In genomic region chr1:204314209-204314892, GRCh38 we compare ENCODE assay signal across 1 cellular context.
TF ChIP-seq lines count a peak whose summit lies in the region.

No MANE protein-coding gene starts in this region.

TF ChIP-seq in GM12878, 131 proteins besides CTCF, POLR2A, EP300 and RAD21 (continued from another document):
- TF ChIP-seq BCLAF1 (IDR thresholded peaks at IDR 0.05) (peak; percentile 85), JUNB (IDR thresholded peaks at IDR 0.05) (no peak), GATAD2B (conservative IDR thresholded peaks at IDR 0.05; ENCODE audit: low read depth) (no peak), KLF5 (IDR thresholded peaks at IDR 0.05; ENCODE audit: partially characterized antibody) (peak; percentile 78), YY1 (IDR thresholded peaks at IDR 0.05; ENCODE audit: low read depth, low read length) (no peak), BHLHE40 (IDR thresholded peaks at IDR 0.05; ENCODE audit: borderline replicate concordance in 1 of 2, low read depth in 2 of 2, low read length in 1 of 2) (peak in 1 of 2 experiments; percentile 77; a peak in 2 of 4 replicates), EGR1 (IDR thresholded peaks at IDR 0.05; ENCODE audit: borderline replicate concordance in 1 of 2, low read depth in 2 of 2, low read length in 2 of 2) (no peak), ATF2 (IDR thresholded peaks at IDR 0.05; ENCODE audit: low read length) (no peak), MXI1 (IDR thresholded peaks at IDR 0.05; ENCODE audit: low read depth, low read length) (no peak), E2F8 (IDR thresholded peaks at IDR 0.05; ENCODE audit: low read depth, partially characterized antibody) (no peak), RELB (IDR thresholded peaks at IDR 0.05; ENCODE audit: low read depth) (no peak), TCF3 (IDR thresholded peaks at IDR 0.05; ENCODE audit: borderline replicate concordance, insufficient read depth, low read depth, low read length) (no peak), ATF7 (IDR thresholded peaks at IDR 0.05; ENCODE audit: low read depth) (peak; percentile 96), ZNF217 (IDR thresholded peaks at IDR 0.05) (no peak), SKIL (IDR thresholded peaks at IDR 0.05; ENCODE audit: low read depth, poor library complexity, severe bottlenecking) (no peak), SREBF1 (IDR thresholded peaks at IDR 0.05; ENCODE audit: low read length) (0 out of 2 replicates have a peak, but pooled peaks have one; percentile 20), GABPA (IDR thresholded peaks at IDR 0.05; ENCODE audit: low read depth) (no peak), HCFC1 (IDR thresholded peaks at IDR 0.05; ENCODE audit: low read length) (no peak), TAF1 (IDR thresholded peaks at IDR 0.05; ENCODE audit: borderline replicate concordance, low read depth, low read length) (no peak)
